ENCODE assay signal across 22 cellular contexts in the genomic region with DNA sequence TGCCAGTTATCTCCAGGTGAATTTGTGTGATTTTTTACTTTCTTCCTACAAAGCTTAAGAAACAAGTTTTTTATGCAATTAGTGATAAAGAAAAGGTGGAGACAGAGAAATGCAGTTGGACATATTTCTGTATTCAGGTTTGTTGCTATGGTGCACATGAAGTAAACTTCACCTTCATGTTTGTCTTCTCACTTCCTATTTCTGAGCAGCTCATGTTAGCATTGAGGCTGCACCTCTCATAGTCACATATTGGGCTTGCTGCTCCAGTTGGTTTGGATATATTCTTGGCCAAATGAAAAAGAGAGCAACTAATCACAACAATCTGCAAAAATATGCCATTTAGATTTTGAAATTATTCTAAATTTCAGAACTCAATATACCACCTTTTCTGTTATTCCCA.
"Had no signal": no experiment of that assay in that cellular context is flagged by ENCODE, and none has a peak within 500 bp of the region (broad histone marks: within the 10 kb centered on the region; RNA-seq: fewer than 3 reads in every experiment).

No MANE protein-coding gene starts in this region.

- H3K4me1 ChIP-seq: body of pancreas, esophagus squamous epithelium, left ventricle myocardium inferior, neural progenitor cell, prostate gland, right atrium auricular region, transverse colon, vagina had no signal

- H3K9me3 Mint-ChIP-seq: neural progenitor cell had no signal

- H3K27me3 ChIP-seq: body of pancreas, esophagus squamous epithelium, neural progenitor cell, right atrium auricular region, transverse colon, vagina had no signal

- ATAC-seq: activated CD8-positive, alpha-beta T cell treated with anti-CD3 and anti-CD28 coated beads, Interleukin-2, amount 10 ng/mL, durations not matched to agents 7 days and 5 days; body of pancreas; stimulated activated naive CD8-positive, alpha-beta T cell treated with anti-CD3 and anti-CD28 coated beads, Interleukin-15, Interleukin-2, amounts not matched to agents 100 U/mL and 50 U/mL, for 24 hours had no signal

- H3K27ac ChIP-seq: body of pancreas, esophagus squamous epithelium, left ventricle myocardium inferior, neural progenitor cell, prostate gland, right atrium auricular region, transverse colon, vagina had no signal

- H3K4me3 Mint-ChIP-seq: activated CD4-positive, alpha-beta T cell treated with anti-CD3 and anti-CD28 coated beads, Interleukin-2, amount 10 ng/mL, durations not matched to agents 24 days and 14 days; activated CD8-positive, alpha-beta T cell treated with anti-CD3 and anti-CD28 coated beads, Interleukin-2, amount 10 ng/mL, durations not matched to agents 7 days and 5 days; activated naive CD4-positive, alpha-beta T cell treated with anti-CD3 and anti-CD28 coated beads for 36 hours; activated T-cell treated with anti-CD3 and anti-CD28 coated beads, Interleukin-2, amount 50 U/mL, for 24 hours; immature natural killer cell; neural progenitor cell had no signal

- H3K36me3 ChIP-seq: esophagus squamous epithelium, left ventricle myocardium inferior, neural progenitor cell, prostate gland, right atrium auricular region, transverse colon, vagina had no signal

- H3K27me3 Mint-ChIP-seq: activated CD4-positive, alpha-beta T cell treated with anti-CD3 and anti-CD28 coated beads, Interleukin-2, amount 10 ng/mL, durations not matched to agents 24 days and 14 days; activated T-cell treated with anti-CD3 and anti-CD28 coated beads, Interleukin-2, amount 50 U/mL, for 24 hours had no signal

- H3K27ac Mint-ChIP-seq: activated CD4-positive, alpha-beta T cell treated with anti-CD3 and anti-CD28 coated beads, Interleukin-2, amount 10 ng/mL, durations not matched to agents 24 days and 14 days; activated CD8-positive, alpha-beta T cell treated with anti-CD3 and anti-CD28 coated beads, Interleukin-2, amount 10 ng/mL, durations not matched to agents 7 days and 5 days; activated naive CD4-positive, alpha-beta T cell treated with anti-CD3 and anti-CD28 coated beads for 36 hours; activated T-cell treated with anti-CD3 and anti-CD28 coated beads, Interleukin-2, amount 50 U/mL, for 24 hours; activated T-helper 2 cell treated with anti-CD3 and anti-CD28 coated beads, Interferon-gamma antibody, Interleukin-2, Interleukin-4, amounts not matched to agents 10 μg/mL and 5 μg/mL and 100 μg/mL, durations not matched to agents 14 hours and 24 hours and 36 hours; immature natural killer cell; neural progenitor cell had no signal

- H2AFZ ChIP-seq: neural progenitor cell had no signal

- H3K9me3 ChIP-seq: body of pancreas, esophagus squamous epithelium, left ventricle myocardium inferior, prostate gland, right atrium auricular region, transverse colon, vagina had no signal

- H3K4me1 Mint-ChIP-seq: activated CD4-positive, alpha-beta T cell treated with anti-CD3 and anti-CD28 coated beads, Interleukin-2, amount 10 ng/mL, durations not matched to agents 24 days and 14 days; immature natural killer cell; neural progenitor cell had no signal

- H3K4me3 ChIP-seq: body of pancreas, esophagus squamous epithelium, left ventricle myocardium inferior, neural progenitor cell, prostate gland, right atrium auricular region, transverse colon, vagina had no signal

- DNase-seq: activated CD4-positive, alpha-beta T cell treated with anti-CD3 and anti-CD28 coated beads, Interleukin-2, amount 10 ng/mL, durations not matched to agents 24 days and 14 days; activated CD4-positive, CD25-positive, alpha-beta regulatory T cell; activated CD8-positive, alpha-beta T cell treated with anti-CD3 and anti-CD28 coated beads, Interleukin-2, amount 10 ng/mL, durations not matched to agents 7 days and 5 days; activated naive CD4-positive, alpha-beta T cell treated with anti-CD3 and anti-CD28 coated beads for 36 hours; activated T-cell treated with anti-CD3 and anti-CD28 coated beads, Interleukin-2, amount 50 U/mL, for 24 hours; body of pancreas; dermis blood vessel endothelial cell; effector memory CD4-positive, alpha-beta T cell; esophagus squamous epithelium; immature natural killer cell; kidney glomerular epithelial cell; left ventricle myocardium inferior; mammary epithelial cell; stimulated activated CD4-positive, alpha-beta T cell treated with anti-CD3 and anti-CD28 coated beads, Interleukin-12 subunit alpha, Interleukin-12 subunit beta, amount 100 ng/mL, for 4 hours; stimulated activated CD4-positive, alpha-beta T cell treated with anti-CD3 and anti-CD28 coated beads, Interleukin-2, amount 100 ng/mL, for 24 hours; stimulated activated naive CD8-positive, alpha-beta T cell treated with anti-CD3 and anti-CD28 coated beads, Interleukin-15, Interleukin-2, amounts not matched to agents 100 U/mL and 50 U/mL, for 24 hours; transverse colon had no signal

- H3K4me2 ChIP-seq: neural progenitor cell had no signal

- H3K9ac ChIP-seq: neural progenitor cell had no signal

- H3K36me3 Mint-ChIP-seq: immature natural killer cell, neural progenitor cell had no signal
